31 cellular contexts compared by ENCODE assay signal in the genomic region with DNA sequence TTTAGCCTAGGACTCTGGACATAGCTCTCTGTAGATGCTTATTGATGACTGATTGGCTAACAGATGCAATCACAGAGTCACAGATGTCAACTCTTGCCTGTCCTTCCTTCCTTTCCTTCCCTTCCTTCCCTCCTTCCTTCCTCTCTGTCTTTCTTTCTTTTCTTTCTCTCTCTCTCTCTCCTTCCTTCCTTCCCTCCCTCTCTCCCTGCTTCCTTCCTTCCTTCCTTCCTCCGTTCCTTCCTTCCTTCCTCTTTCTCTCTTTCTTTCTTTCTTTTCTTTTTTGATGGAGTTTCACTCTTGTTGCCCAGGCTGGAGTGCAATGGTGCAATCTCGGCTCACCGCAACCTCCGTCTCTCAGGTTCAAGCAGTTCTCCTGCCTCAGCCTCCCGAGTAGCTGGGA.
"Had no signal": no experiment of that assay in that cellular context is flagged by ENCODE, and none has a peak within 500 bp of the region (broad histone marks: within the 10 kb centered on the region; RNA-seq: fewer than 3 reads in every experiment).

No MANE protein-coding gene starts in this region.

- H3K4me3 Mint-ChIP-seq: activated B cell treated with CpG ODN at 0.5 μM for 24 hours; activated CD4-positive, alpha-beta memory T cell treated with anti-CD3 and anti-CD28 coated beads, Interleukin-2, amount 10 ng/mL, durations not matched to agents 7 days and 5 days; activated naive CD4-positive, alpha-beta T cell treated with anti-CD3 and anti-CD28 coated beads, Interleukin-2, amount 10 ng/mL, durations not matched to agents 7 days and 5 days; activated naive CD8-positive, alpha-beta T cell treated with anti-CD3 and anti-CD28 coated beads, Interleukin-2, amount 10 ng/mL, durations not matched to agents 7 days and 5 days; activated T-cell treated with anti-CD3 and anti-CD28 coated beads, Interleukin-2, amount 50 U/mL, for 24 hours; activated T-cell treated with anti-CD3 and anti-CD28 coated beads, Interleukin-2, amount 50 U/mL, for 72 hours; effector memory CD8-positive, alpha-beta T cell; T-helper 17 cell; T-helper 2 cell treated with Interferon-gamma antibody and Interleukin-4, amounts not matched to agents 5 μg/mL and 100 μg/mL, for 36 hours had no signal

- DNase-seq: activated B cell treated with CpG ODN at 0.5 μM for 24 hours; activated CD4-positive, alpha-beta memory T cell treated with anti-CD3 and anti-CD28 coated beads, Interleukin-2, amount 10 ng/mL, durations not matched to agents 7 days and 5 days; activated CD4-positive, alpha-beta T cell treated with anti-CD3 and anti-CD28 coated beads for 48 hours; activated CD8-positive, alpha-beta memory T cell treated with anti-CD3 and anti-CD28 coated beads, Interleukin-2, amount 50 U/mL, for 48 hours; activated gamma-delta T cell; activated naive CD4-positive, alpha-beta T cell; activated naive CD4-positive, alpha-beta T cell treated with anti-CD3 and anti-CD28 coated beads, Interleukin-2, amount 10 ng/mL, durations not matched to agents 7 days and 5 days; activated naive CD8-positive, alpha-beta T cell treated with anti-CD3 and anti-CD28 coated beads, Interleukin-2, amount 10 ng/mL, durations not matched to agents 7 days and 5 days; activated T-cell treated with anti-CD3 and anti-CD28 coated beads for 4 hours; activated T-cell treated with anti-CD3 and anti-CD28 coated beads, Interleukin-2, amount 50 U/mL, for 24 hours; activated T-cell treated with anti-CD3 and anti-CD28 coated beads, Interleukin-2, amount 50 U/mL, for 72 hours; brain microvascular endothelial cell; caudate nucleus; cortex of kidney; dermis blood vessel endothelial cell; effector CD4-positive, alpha-beta T cell; effector memory CD8-positive, alpha-beta T cell; erythroblast; gastrocnemius medialis; glutamatergic neuron; heart left ventricle; T-helper 1 cell; T-helper 17 cell; T1000; WERI-Rb-1 had no signal

- H3K4me1 ChIP-seq: ascending aorta, foreskin keratinocyte, gastrocnemius medialis had no signal

- H3K9me3 ChIP-seq: ascending aorta, esophagus muscularis mucosa, gastrocnemius medialis had no signal

- H3K36me3 Mint-ChIP-seq: activated naive CD4-positive, alpha-beta T cell treated with anti-CD3 and anti-CD28 coated beads, Interleukin-2, amount 10 ng/mL, durations not matched to agents 7 days and 5 days; activated naive CD4-positive, alpha-beta T cell treated with anti-CD3 and anti-CD28 coated beads, Interleukin-2, amount 50 U/mL, for 72 hours; activated naive CD8-positive, alpha-beta T cell treated with anti-CD3 and anti-CD28 coated beads, Interleukin-2, amount 10 ng/mL, durations not matched to agents 7 days and 5 days had no signal

- H3K36me3 ChIP-seq: ascending aorta, brain microvascular endothelial cell, esophagus muscularis mucosa, gastrocnemius medialis, heart left ventricle, WERI-Rb-1 had no signal

- H3K27ac Mint-ChIP-seq: activated B cell treated with CpG ODN at 0.5 μM for 24 hours; activated CD4-positive, alpha-beta memory T cell treated with anti-CD3 and anti-CD28 coated beads, Interleukin-2, amount 10 ng/mL, durations not matched to agents 7 days and 5 days; activated naive CD4-positive, alpha-beta T cell treated with anti-CD3 and anti-CD28 coated beads, Interleukin-2, amount 10 ng/mL, durations not matched to agents 7 days and 5 days; activated naive CD4-positive, alpha-beta T cell treated with anti-CD3 and anti-CD28 coated beads, Interleukin-2, amount 50 U/mL, for 72 hours; activated naive CD8-positive, alpha-beta T cell treated with anti-CD3 and anti-CD28 coated beads, Interleukin-2, amount 10 ng/mL, durations not matched to agents 7 days and 5 days; activated T-cell treated with anti-CD3 and anti-CD28 coated beads, Interleukin-2, amount 50 U/mL, for 24 hours; activated T-cell treated with anti-CD3 and anti-CD28 coated beads, Interleukin-2, amount 50 U/mL, for 72 hours; effector memory CD8-positive, alpha-beta T cell; T-helper 17 cell; T-helper 2 cell treated with Interferon-gamma antibody and Interleukin-4, amounts not matched to agents 5 μg/mL and 100 μg/mL, for 36 hours had no signal

- H3K27ac ChIP-seq: ascending aorta, brain microvascular endothelial cell, esophagus muscularis mucosa, foreskin keratinocyte, gastrocnemius medialis, heart left ventricle, WERI-Rb-1 had no signal

- H3K4me3 ChIP-seq: ascending aorta, esophagus muscularis mucosa, gastrocnemius medialis, heart left ventricle had no signal

- H3K9me3 Mint-ChIP-seq: activated B cell treated with CpG ODN at 0.5 μM for 24 hours; activated CD4-positive, alpha-beta memory T cell treated with anti-CD3 and anti-CD28 coated beads, Interleukin-2, amount 10 ng/mL, durations not matched to agents 7 days and 5 days; activated naive CD4-positive, alpha-beta T cell treated with anti-CD3 and anti-CD28 coated beads, Interleukin-2, amount 10 ng/mL, durations not matched to agents 7 days and 5 days; activated naive CD4-positive, alpha-beta T cell treated with anti-CD3 and anti-CD28 coated beads, Interleukin-2, amount 50 U/mL, for 72 hours; activated naive CD8-positive, alpha-beta T cell treated with anti-CD3 and anti-CD28 coated beads, Interleukin-2, amount 10 ng/mL, durations not matched to agents 7 days and 5 days; activated T-cell treated with anti-CD3 and anti-CD28 coated beads, Interleukin-2, amount 50 U/mL, for 24 hours; effector memory CD8-positive, alpha-beta T cell; T-helper 2 cell treated with Interferon-gamma antibody and Interleukin-4, amounts not matched to agents 5 μg/mL and 100 μg/mL, for 36 hours had no signal

- H3K27me3 Mint-ChIP-seq: activated CD4-positive, alpha-beta memory T cell treated with anti-CD3 and anti-CD28 coated beads, Interleukin-2, amount 10 ng/mL, durations not matched to agents 7 days and 5 days had no signal

- ATAC-seq: activated CD4-positive, CD25-positive, alpha-beta regulatory T cell treated with anti-CD3 and anti-CD28 coated beads, Interleukin-2, amount 50 U/mL, for 24 hours; activated naive CD4-positive, alpha-beta T cell treated with anti-CD3 and anti-CD28 coated beads, Interleukin-2, amount 50 U/mL, for 72 hours; activated T-cell treated with anti-CD3 and anti-CD28 coated beads, Interleukin-2, amount 50 U/mL, for 72 hours; effector memory CD8-positive, alpha-beta T cell; foreskin keratinocyte; gastrocnemius medialis; heart left ventricle; T-helper 17 cell had no signal

- H3K27me3 ChIP-seq: ascending aorta, brain microvascular endothelial cell, foreskin keratinocyte, gastrocnemius medialis had no signal

- H3K4me1 Mint-ChIP-seq: activated CD4-positive, alpha-beta memory T cell treated with anti-CD3 and anti-CD28 coated beads, Interleukin-2, amount 10 ng/mL, durations not matched to agents 7 days and 5 days; activated naive CD4-positive, alpha-beta T cell treated with anti-CD3 and anti-CD28 coated beads, Interleukin-2, amount 10 ng/mL, durations not matched to agents 7 days and 5 days; activated naive CD8-positive, alpha-beta T cell treated with anti-CD3 and anti-CD28 coated beads, Interleukin-2, amount 10 ng/mL, durations not matched to agents 7 days and 5 days had no signal
